ENCODE assay signal across 17 cellular contexts in the genomic region with DNA sequence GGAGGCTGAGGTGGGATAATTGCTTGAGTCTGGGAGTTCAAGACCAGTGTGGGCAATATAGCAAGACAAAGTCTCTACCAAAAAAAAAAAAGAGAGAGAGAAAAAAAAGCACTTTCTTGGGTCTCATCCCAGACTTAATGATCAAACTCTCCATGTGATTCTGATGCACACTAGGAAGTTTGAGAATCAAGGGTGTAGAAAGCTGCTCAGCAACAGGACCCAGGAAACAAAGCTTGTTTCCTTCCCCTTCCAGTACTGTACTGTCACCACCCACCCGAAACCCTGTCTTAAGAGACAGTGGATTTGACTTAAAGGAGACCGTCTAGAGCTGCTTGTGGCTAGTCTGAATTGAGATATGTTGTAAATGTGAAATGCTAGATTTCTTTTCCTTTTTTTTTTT. TPM values are rescaled to one million over a fixed set of nuclear protein-coding genes. Genes with fewer than 3 reads are reported as not detected.
DNase-seq lines count a peak whose midpoint lies in the region; ATAC-seq and TF ChIP-seq lines count a peak whose summit lies in the region.
"Had no signal": no experiment of that assay in that cellular context is flagged by ENCODE, and none has a peak within 500 bp of the region (broad histone marks: within the 10 kb centered on the region; RNA-seq: fewer than 3 reads in every experiment).

No MANE protein-coding gene starts in this region.

- ATAC-seq in CD8-positive, alpha-beta T cell: no peak
- ATAC-seq: GM23338, K562, PC-3 had no signal

- peak overlapping the region; percentile 22 for H3K4me3 Mint-ChIP-seq in CD8-positive, alpha-beta T cell
- peak overlapping the region; percentile 21 to 70 (median 55) for H3K4me3 Mint-ChIP-seq in nephron
- H3K4me3 Mint-ChIP-seq: CD4-positive, alpha-beta T cell; GM23338 had no signal

- POLR2A ChIA-PET in CD8-positive, alpha-beta T cell (lab: Charles Lee): interaction anchor here (1.8 kb wide), 1 partner anchor 58 kb away, joined by 6 read pairs; the partner anchor contains the start of gene ASF1B

- peaks cover 3% of the 10 kb centered on the region for H3K36me3 Mint-ChIP-seq in CD8-positive, alpha-beta T cell
- no peaks in the 10 kb centered on the region for H3K36me3 Mint-ChIP-seq in nephron (ENCODE audit: low read depth)

- H3K36me3 ChIP-seq in CD8-positive, alpha-beta T cell (ENCODE audit: insufficient read depth, low read length): no peaks in the 10 kb centered on the region
- H3K36me3 ChIP-seq in adipocyte (ENCODE audit: control insufficient read depth, insufficient read depth, low read length, severe bottlenecking) (no peaks in the 10 kb centered on the region), H7 (replicated peaks; ENCODE audit: control insufficient read depth, insufficient read depth, low read length) (no peaks in the 10 kb centered on the region)
- H3K36me3 ChIP-seq: SJSA1 had no signal

- H3K4me1 ChIP-seq in CD8-positive, alpha-beta T cell (ENCODE audit: insufficient read depth, low read length): peaks cover 34% of the 10 kb centered on the region
- H3K4me1 ChIP-seq in adipocyte (ENCODE audit: control insufficient read depth, insufficient read depth, low read length): peaks cover 35% of the 10 kb centered on the region

- no peaks in the 10 kb centered on the region for H3K27me3 ChIP-seq in CD8-positive, alpha-beta T cell (ENCODE audit: insufficient read depth, low read length)
- H3K27me3 ChIP-seq in adipocyte (replicated peaks; ENCODE audit: control insufficient read depth, insufficient read depth, low read length): no peaks in the 10 kb centered on the region
- peaks cover 24% of the 10 kb centered on the region for H3K27me3 ChIP-seq in H7 (ENCODE audit: control insufficient read depth, insufficient read depth, low read length)

- H3K27me3 Mint-ChIP-seq in CD8-positive, alpha-beta T cell (ENCODE audit: low read depth): no peaks in the 10 kb centered on the region
- peaks cover 8% of the 10 kb centered on the region for H3K27me3 Mint-ChIP-seq in nephron (ENCODE audit: low read depth)

- H3K9me3 Mint-ChIP-seq in CD8-positive, alpha-beta T cell: no peaks in the 10 kb centered on the region
- H3K9me3 Mint-ChIP-seq in nephron: no peaks in the 10 kb centered on the region
- H3K9me3 Mint-ChIP-seq: CD4-positive, alpha-beta T cell; GM23338 had no signal

- H3K27ac Mint-ChIP-seq in CD8-positive, alpha-beta T cell: no peak overlapping the region
- H3K27ac Mint-ChIP-seq in nephron: no peak overlapping the region
- H3K27ac Mint-ChIP-seq: CD4-positive, alpha-beta T cell; GM23338 had no signal

- intact Hi-C loops in CD8-positive, alpha-beta T cell (cut with DNase I, micrococcal nuclease): no loop called here

- H3K27ac ChIP-seq in CD8-positive, alpha-beta T cell (ENCODE audit: low read depth, low read length): no peak overlapping the region
- H3K27ac ChIP-seq: HL-60, SJSA1 had no signal

- peak overlapping the region; percentile 22 for H3K9ac ChIP-seq in adipocyte (ENCODE audit: low read length)

- CTCF ChIA-PET in CD8-positive, alpha-beta T cell (lab: Charles Lee): interaction anchor here (1.0 to 4.2 kb wide), 5 partner anchors 9 to 199 kb away, joined by 3 to 17 read pairs (median 6); partner anchors contain the start of genes ASF1B and IL27RA

- no peaks in the 10 kb centered on the region for H3K9me3 ChIP-seq in CD8-positive, alpha-beta T cell (ENCODE audit: low read length)
- no peaks in the 10 kb centered on the region for H3K9me3 ChIP-seq in adipocyte (ENCODE audit: control insufficient read depth, low read length)

- no peak for TF ChIP-seq CTCF in CD8-positive, alpha-beta T cell (IDR thresholded peaks at IDR 0.05)
- no peak for TF ChIP-seq CTCF in nephron (IDR thresholded peaks at IDR 0.05; ENCODE audit: unreplicated experiment in 3 of 3)

- peaks cover 30% of the 10 kb centered on the region for H3K4me1 Mint-ChIP-seq in CD8-positive, alpha-beta T cell (ENCODE audit: low read depth)
- H3K4me1 Mint-ChIP-seq in nephron: peaks cover 23% of the 10 kb centered on the region

- H3K4me3 ChIP-seq in CD8-positive, alpha-beta T cell (ENCODE audit: low read depth, low read length): no peak overlapping the region
- H3K4me3 ChIP-seq in adipocyte (ENCODE audit: low read length) (no peak overlapping the region), H7 (ENCODE audit: insufficient read depth, low read depth, low read length) (no peak overlapping the region)
- H3K4me3 ChIP-seq: GM23338, K562, SJSA1 had no signal

- DNase-seq in AG08396 (ENCODE audit: low spot score) (peak; percentile 21), adipocyte (ENCODE audit: low read depth) (no peak), H7 (no peak), NCI-H128 (lab: John Stamatoyannopoulos, UW; ENCODE audit: unreplicated experiment) (no peak), HUDEP-2 (lab: John Stamatoyannopoulos, UW; ENCODE audit: unreplicated experiment in 76 of 76) (no peak)
- no peak for DNase-seq in CD8-positive, alpha-beta T cell
- DNase-seq: CD4-positive, alpha-beta T cell; DMS79; NCI-H1048; NCI-H510A treated with DMSO at 0.1 percent for 48 hours; NCI-H82; PC-3 had no signal

RNA-seq across cellular contexts. Expression of gene MISP3, which starts 5.8 kb away (rescaled TPM):
- under 1 TPM; 0.25 to 0.41 TPM for total RNA-seq in CD8-positive, alpha-beta T cell
- total RNA-seq in H7 (2014; rRNA removed; shearing (Covaris generic)): 0.52 and 0.92 TPM in 2 replicates

RNA-seq across cellular contexts. Expression of gene C19orf67, which starts 7.2 kb away (rescaled TPM):
- not detected for total RNA-seq in CD8-positive, alpha-beta T cell
- total RNA-seq in H7 (2014; rRNA removed; shearing (Covaris generic)): 0.94 and 1.3 TPM in 2 replicates
- total RNA-seq: CD4-positive, alpha-beta T cell; GM23338; PC-3; SJSA1 had no signal

RNA-seq across cellular contexts. Expression of gene SAMD1, which starts 12.1 kb away (rescaled TPM):
- 10 to 100 TPM; 35.2 to 37.5 TPM for total RNA-seq in CD8-positive, alpha-beta T cell
- total RNA-seq in H7 (2014; rRNA removed; shearing (Covaris generic)): 107 and 128 TPM in 2 replicates

RNA-seq across cellular contexts. Expression of gene PALM3, which starts 16.5 kb away (rescaled TPM):
- not detected for total RNA-seq in CD8-positive, alpha-beta T cell
- total RNA-seq in H7 (2014; rRNA removed; shearing (Covaris generic)): 8.1 and 9.4 TPM in 2 replicates
- total RNA-seq: SJSA1 had no signal

RNA-seq across cellular contexts. Expression of gene PRKACA, which starts 39.2 kb away (rescaled TPM):
- 10 to 100 TPM; 37.0 to 40.8 TPM for total RNA-seq in CD8-positive, alpha-beta T cell
- total RNA-seq in H7 (2014; rRNA removed; shearing (Covaris generic)): 31.0 and 31.7 TPM in 2 replicates
